1 cellular context compared by ENCODE assay signal in the genomic region with DNA sequence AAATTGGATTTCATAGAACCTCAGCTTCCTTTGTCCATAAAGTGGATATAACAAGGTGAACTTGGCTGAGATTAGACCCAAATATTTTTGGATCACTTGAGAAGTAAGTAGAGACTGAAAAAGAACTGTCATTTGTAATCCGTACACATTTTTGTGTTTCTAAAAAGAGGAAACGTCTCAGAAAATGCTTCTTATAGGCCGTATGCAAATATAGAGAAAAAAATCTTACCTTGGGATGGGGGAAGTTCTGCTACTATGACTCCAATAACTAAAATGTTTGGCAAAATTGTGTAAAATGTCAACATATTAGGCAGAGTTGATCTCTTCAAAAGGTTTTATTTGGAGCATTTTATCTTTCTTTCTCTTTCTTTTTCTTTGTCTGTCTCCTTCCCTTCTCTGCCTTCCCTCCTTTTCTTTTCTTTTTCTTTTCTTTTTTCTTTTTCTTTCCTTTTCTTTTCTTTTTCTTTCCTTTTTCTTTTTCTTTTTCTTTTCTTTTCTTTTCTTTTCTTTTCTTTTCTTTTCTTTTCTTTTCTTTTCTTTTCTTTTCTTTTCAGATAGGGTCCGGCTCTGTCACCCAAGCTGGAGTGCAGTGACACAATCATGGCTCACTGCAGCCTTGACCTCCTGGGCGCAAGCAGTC.
TF ChIP-seq lines count a peak whose summit lies in the region.

No MANE protein-coding gene starts in this region.

TF ChIP-seq in IMR-90, 13 proteins besides CTCF, POLR2A, EP300 and RAD21 (continued from another document):
- TF ChIP-seq, protein P1, sequence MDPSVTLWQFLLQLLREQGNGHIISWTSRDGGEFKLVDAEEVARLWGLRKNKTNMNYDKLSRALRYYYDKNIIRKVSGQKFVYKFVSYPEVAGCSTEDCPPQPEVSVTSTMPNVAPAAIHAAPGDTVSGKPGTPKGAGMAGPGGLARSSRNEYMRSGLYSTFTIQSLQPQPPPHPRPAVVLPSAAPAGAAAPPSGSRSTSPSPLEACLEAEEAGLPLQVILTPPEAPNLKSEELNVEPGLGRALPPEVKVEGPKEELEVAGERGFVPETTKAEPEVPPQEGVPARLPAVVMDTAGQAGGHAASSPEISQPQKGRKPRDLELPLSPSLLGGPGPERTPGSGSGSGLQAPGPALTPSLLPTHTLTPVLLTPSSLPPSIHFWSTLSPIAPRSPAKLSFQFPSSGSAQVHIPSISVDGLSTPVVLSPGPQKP (IDR thresholded peaks at IDR 0.05; ENCODE audit: borderline replicate concordance, low read depth, low read length) = no peak
- no peak for TF ChIP-seq NFE2L2 (IDR thresholded peaks at IDR 0.05; ENCODE audit: low read depth, low read length)
- no peak for TF ChIP-seq MAFK (IDR thresholded peaks at IDR 0.05; ENCODE audit: low read depth, low read length)
- no peak for TF ChIP-seq RFX5 (IDR thresholded peaks at IDR 0.05; ENCODE audit: low read depth, low read length)
- no peak for TF ChIP-seq FOS (IDR thresholded peaks at IDR 0.05; ENCODE audit: low read depth, low read length)
- no peak for TF ChIP-seq RCOR1 (IDR thresholded peaks at IDR 0.05; ENCODE audit: insufficient replicate concordance, low read length)
- TF ChIP-seq SMC3 (IDR thresholded peaks at IDR 0.05; ENCODE audit: low read depth, low read length) = no peak
